19 cellular contexts compared by ENCODE assay signal in genomic region chr1:94286864-94287437, GRCh38. TPM values are rescaled to one million over a fixed set of nuclear protein-coding genes. Genes with fewer than 3 reads are reported as not detected.
"Had no signal": no experiment of that assay in that cellular context is flagged by ENCODE, and none has a peak within 500 bp of the region (broad histone marks: within the 10 kb centered on the region; RNA-seq: fewer than 3 reads in every experiment).

No MANE protein-coding gene starts in this region.

- H3K4me3 ChIP-seq: neural progenitor cell, spleen, thoracic aorta had no signal

- H3K27ac ChIP-seq: neural progenitor cell, thoracic aorta had no signal

- DNase-seq: activated B cell treated with CpG ODN at 0.5 μM for 24 hours; activated CD4-positive, alpha-beta T cell treated with anti-CD3 and anti-CD28 coated beads for 4 hours; activated CD4-positive, alpha-beta T cell treated with anti-CD3 and anti-CD28 coated beads, Interleukin-2, amount 50 U/mL, for 48 hours; activated CD8-positive, alpha-beta memory T cell treated with anti-CD3 and anti-CD28 coated beads, Interleukin-2, amount 50 U/mL, for 48 hours; activated naive CD4-positive, alpha-beta T cell treated with Interleukin-2 at 50 U/mL for 16 hours; activated naive CD8-positive, alpha-beta T cell treated with anti-CD3 and anti-CD28 coated beads for 36 hours; activated T-cell treated with anti-CD3 and anti-CD28 coated beads, Interleukin-2, amount 50 U/mL, for 48 hours; cortex of kidney; endodermal cell; immature natural killer cell; kidney glomerular epithelial cell; naive thymus-derived CD8-positive, alpha-beta T cell; posterior cingulate gyrus; spleen; stimulated activated CD4-positive, alpha-beta T cell treated with anti-CD3 and anti-CD28 coated beads, Interleukin-4, amount 100 ng/mL, for 1 hour; stimulated activated naive CD4-positive, alpha-beta T cell had no signal

- H3K9me3 ChIP-seq: spleen, thoracic aorta had no signal

- H2AFZ ChIP-seq: neural progenitor cell had no signal

- H3K36me3 ChIP-seq: neural progenitor cell, spleen, thoracic aorta had no signal

- ATAC-seq: naive thymus-derived CD8-positive, alpha-beta T cell had no signal

- H3K27me3 ChIP-seq: neural progenitor cell, spleen had no signal

- H3K4me1 ChIP-seq: neural progenitor cell had no signal

RNA-seq across cellular contexts. Expression of gene ARHGAP29, which starts 49.6 kb away (rescaled TPM):
- total RNA-seq: activated B cell treated with CpG ODN at 0.5 μM for 24 hours; activated CD8-positive, alpha-beta memory T cell treated with anti-CD3 and anti-CD28 coated beads for 36 hours; activated naive CD8-positive, alpha-beta T cell treated with anti-CD3 and anti-CD28 coated beads for 36 hours; naive thymus-derived CD8-positive, alpha-beta T cell had no signal
